Comparison of ENCODE assay signal across 25 cellular contexts in the genomic region with DNA sequence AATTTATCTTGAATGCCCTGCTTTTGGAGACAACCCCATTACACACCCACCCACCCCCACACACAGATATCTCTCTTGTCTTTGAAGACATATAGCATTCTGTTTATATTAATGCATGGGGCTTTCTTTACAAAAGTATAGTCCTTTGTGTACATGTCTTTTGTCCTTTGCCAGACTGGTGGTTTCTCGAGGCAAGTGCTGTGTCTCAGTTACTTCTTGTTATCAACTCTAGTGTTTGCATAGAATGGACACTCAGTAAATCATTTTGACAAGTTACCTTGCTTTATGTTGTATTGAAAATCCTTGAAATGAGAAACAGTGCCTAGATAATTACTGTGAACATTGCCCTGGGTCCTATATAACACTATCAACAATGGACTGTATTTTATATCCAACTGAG.
"Had no signal": no experiment of that assay in that cellular context is flagged by ENCODE, and none has a peak within 500 bp of the region (broad histone marks: within the 10 kb centered on the region; RNA-seq: fewer than 3 reads in every experiment).

No MANE protein-coding gene starts in this region.

- H3K4me3 ChIP-seq: breast epithelium, esophagus squamous epithelium, gastrocnemius medialis, neural progenitor cell, prostate gland, thyroid gland, upper lobe of right lung had no signal

- H3K36me3 ChIP-seq: breast epithelium, esophagus squamous epithelium, gastrocnemius medialis, neural progenitor cell, prostate gland, thyroid gland, upper lobe of right lung had no signal

- H3K27ac ChIP-seq: breast epithelium, esophagus squamous epithelium, gastrocnemius medialis, neural progenitor cell, prostate gland, thyroid gland, upper lobe of right lung had no signal

- DNase-seq: activated B cell treated with CpG ODN at 0.5 μM for 24 hours; activated CD4-positive, alpha-beta T cell treated with anti-CD3 and anti-CD28 coated beads for 36 hours; activated CD4-positive, alpha-beta T cell treated with anti-CD3 and anti-CD28 coated beads, Interleukin-2, amount 50 U/mL, for 4 hours; activated CD8-positive, alpha-beta memory T cell treated with anti-CD3 and anti-CD28 coated beads for 24 hours; activated CD8-positive, alpha-beta memory T cell treated with anti-CD3 and anti-CD28 coated beads, Interleukin-2, amount 50 U/mL, for 48 hours; activated naive CD4-positive, alpha-beta T cell treated with Interleukin-2 at 50 U/mL for 16 hours; activated naive CD8-positive, alpha-beta T cell treated with anti-CD3 and anti-CD28 coated beads for 36 hours; activated T-cell treated with anti-CD3 and anti-CD28 coated beads, Interleukin-2, amount 50 U/mL, for 4 hours; cortex of kidney; endodermal cell; esophagus squamous epithelium; gastrocnemius medialis; head of caudate nucleus; left ventricle myocardium superior; mammary epithelial cell; naive thymus-derived CD8-positive, alpha-beta T cell; stimulated activated CD4-positive, alpha-beta T cell treated with anti-CD3 and anti-CD28 coated beads, Interleukin-12 subunit alpha, Interleukin-12 subunit beta, amount 100 ng/mL, for 4 hours; stimulated activated CD4-positive, alpha-beta T cell treated with anti-CD3 and anti-CD28 coated beads, Interleukin-4, amount 100 ng/mL, for 4 hours; substantia nigra; T1000; thyroid gland; upper lobe of right lung had no signal

- H3K27me3 ChIP-seq: breast epithelium, esophagus squamous epithelium, gastrocnemius medialis, neural progenitor cell, thyroid gland, upper lobe of right lung had no signal

- H3K9me3 ChIP-seq: breast epithelium, esophagus squamous epithelium, gastrocnemius medialis, prostate gland, thyroid gland, upper lobe of right lung had no signal

- ATAC-seq: activated CD4-positive, alpha-beta T cell treated with anti-CD3 and anti-CD28 coated beads for 36 hours; activated T-cell treated with anti-CD3 and anti-CD28 coated beads, Interleukin-2, amount 50 U/mL, for 4 hours; gastrocnemius medialis; left ventricle myocardium superior; naive thymus-derived CD8-positive, alpha-beta T cell; upper lobe of right lung had no signal

- H3K4me1 ChIP-seq: breast epithelium, esophagus squamous epithelium, gastrocnemius medialis, neural progenitor cell, prostate gland, thyroid gland, upper lobe of right lung had no signal
